In the genomic region with DNA sequence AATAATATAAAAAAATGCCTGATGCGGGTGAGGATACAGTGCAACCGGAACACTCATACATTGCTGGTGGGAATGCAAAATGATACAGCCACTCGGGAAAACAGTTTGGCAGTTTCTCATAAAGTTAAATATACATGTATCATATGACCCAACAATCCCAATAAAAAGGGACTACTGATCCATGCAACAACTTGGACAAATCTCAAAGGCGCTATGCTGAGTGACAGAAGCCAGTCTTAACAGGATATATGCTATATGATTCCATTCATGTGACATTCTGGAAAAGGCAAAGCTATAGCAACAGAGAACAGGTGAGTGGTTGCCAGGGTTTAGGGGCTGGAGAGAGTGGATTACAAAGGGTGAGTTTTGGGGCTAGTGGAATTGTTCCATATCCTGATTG, we compare ENCODE assay signal across 17 cellular contexts.
"Had no signal": no experiment of that assay in that cellular context is flagged by ENCODE, and none has a peak within 500 bp of the region (broad histone marks: within the 10 kb centered on the region; RNA-seq: fewer than 3 reads in every experiment).

No MANE protein-coding gene starts in this region.

- DNase-seq: activated CD4-positive, alpha-beta memory T cell treated with anti-CD3 and anti-CD28 coated beads, Interleukin-2, amount 10 ng/mL, durations not matched to agents 7 days and 5 days; activated CD4-positive, alpha-beta T cell treated with anti-CD3 and anti-CD28 coated beads for 4 hours; activated T-cell treated with anti-CD3 and anti-CD28 coated beads, Interleukin-2, amount 50 U/mL, for 24 hours; esophagus squamous epithelium; glutamatergic neuron; hypothalamus; left ventricle myocardium superior; occipital lobe; right cardiac atrium; small intestine; stimulated activated CD4-positive, alpha-beta T cell treated with anti-CD3 and anti-CD28 coated beads, Interleukin-4, amount 100 ng/mL, for 4 hours; stimulated activated CD8-positive, alpha-beta memory T cell treated with anti-CD3 and anti-CD28 coated beads, Interleukin-4, amount 100 ng/mL, for 48 hours; stimulated activated naive CD4-positive, alpha-beta T cell treated with Interleukin-2 at 50 U/mL for 16 hours; trophoblast cell had no signal

- FAIRE-seq: small intestine had no signal

- H3K27ac ChIP-seq: cardiac muscle cell, esophagus squamous epithelium, prostate gland had no signal

- H3K4me3 ChIP-seq: cardiac muscle cell, esophagus squamous epithelium, prostate gland had no signal

- ATAC-seq: activated naive CD4-positive, alpha-beta T cell treated with anti-CD3 and anti-CD28 coated beads, Interleukin-2, amount 50 U/mL, for 72 hours; left ventricle myocardium superior; right cardiac atrium had no signal

- H3K9me3 ChIP-seq: esophagus squamous epithelium, prostate gland had no signal

- H3K4me1 ChIP-seq: esophagus squamous epithelium, prostate gland had no signal

- H3K36me3 ChIP-seq: cardiac muscle cell, esophagus squamous epithelium, prostate gland had no signal
